In the genomic region with DNA sequence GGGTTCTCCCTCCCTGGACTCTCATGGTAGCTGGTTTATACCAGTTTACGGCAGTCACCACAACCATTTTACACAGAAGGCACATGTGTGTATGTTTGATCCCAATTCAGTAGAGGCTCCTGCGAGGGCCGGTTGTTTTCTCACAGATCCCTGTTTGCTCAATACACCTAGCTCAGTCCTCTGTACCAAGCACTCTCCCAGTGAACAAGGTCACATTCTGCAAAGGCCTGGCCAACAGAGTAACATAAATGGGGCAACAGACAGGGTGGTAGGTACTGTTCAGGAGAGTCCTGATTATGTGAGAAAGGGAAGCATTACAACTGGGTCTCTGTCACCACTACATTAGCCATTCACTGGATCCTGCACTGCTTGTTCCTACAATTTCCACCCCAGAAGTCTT, we compare ENCODE assay signal across 21 cellular contexts.
DNase-seq lines count a peak whose midpoint lies in the region; ATAC-seq and TF ChIP-seq lines count a peak whose summit lies in the region.
"Had no signal": no experiment of that assay in that cellular context is flagged by ENCODE, and none has a peak within 500 bp of the region (broad histone marks: within the 10 kb centered on the region; RNA-seq: fewer than 3 reads in every experiment).

No MANE protein-coding gene starts in this region.

- H3K79me1 ChIP-seq in mesenchymal stem cell (replicated peaks; ENCODE audit: low read length, poor library complexity, severe bottlenecking) = peaks cover 2% of the 10 kb centered on the region

- peaks cover 40% of the 10 kb centered on the region for H3K36me3 Mint-ChIP-seq in activated naive CD8-positive, alpha-beta T cell treated with anti-CD3 and anti-CD28 coated beads, Interleukin-2, amount 10 ng/mL, durations not matched to agents 7 days and 5 days
- H3K36me3 Mint-ChIP-seq in activated naive CD8-positive, alpha-beta T cell treated with anti-CD3 and anti-CD28 coated beads for 36 hours = peaks cover 59% of the 10 kb centered on the region
- peaks cover 44% of the 10 kb centered on the region for H3K36me3 Mint-ChIP-seq in central memory CD8-positive, alpha-beta T cell (ENCODE audit: insufficient read depth)
- peaks cover 66% of the 10 kb centered on the region for H3K36me3 Mint-ChIP-seq in T-helper 2 cell treated with Interferon-gamma antibody and Interleukin-4, amounts not matched to agents 5 μg/mL and 100 μg/mL, for 36 hours (ENCODE audit: low read depth)

- no peak overlapping the region for H2BK5ac ChIP-seq in mesenchymal stem cell (ENCODE audit: low read depth, low read length, poor library complexity, severe bottlenecking)

- H3K27ac ChIP-seq in mesenchymal stem cell (ENCODE audit: low read length, poor library complexity, severe bottlenecking) (no peak overlapping the region), upper lobe of left lung (peak overlapping the region in 3 of 4 donors; percentile 32 to 40 (median 34))
- H3K27ac ChIP-seq: colonic mucosa, Peyer's patch, SJCRH30, VCaP had no signal

- peaks cover 3% of the 10 kb centered on the region for H3K4me1 Mint-ChIP-seq in activated naive CD8-positive, alpha-beta T cell treated with anti-CD3 and anti-CD28 coated beads, Interleukin-2, amount 10 ng/mL, durations not matched to agents 7 days and 5 days
- peaks cover 3% of the 10 kb centered on the region for H3K4me1 Mint-ChIP-seq in activated naive CD8-positive, alpha-beta T cell treated with anti-CD3 and anti-CD28 coated beads for 36 hours
- H3K4me1 Mint-ChIP-seq in central memory CD8-positive, alpha-beta T cell = no peaks in the 10 kb centered on the region
- peaks cover 4% of the 10 kb centered on the region for H3K4me1 Mint-ChIP-seq in stimulated activated naive CD8-positive, alpha-beta T cell treated with anti-CD3 and anti-CD28 coated beads, Interleukin-15, amount 100 ng/mL, for 72 hours
- H3K4me1 Mint-ChIP-seq in T-helper 2 cell treated with Interferon-gamma antibody and Interleukin-4, amounts not matched to agents 5 μg/mL and 100 μg/mL, for 36 hours (ENCODE audit: low read depth) = peaks cover 7% of the 10 kb centered on the region

- H3K9ac ChIP-seq in mesenchymal stem cell (ENCODE audit: low read length) = peak overlapping the region; percentile 23

- no peak for TF ChIP-seq POLR2A in upper lobe of left lung (IDR thresholded peaks at IDR 0.05)

- no peak for ATAC-seq in activated naive CD8-positive, alpha-beta T cell treated with anti-CD3 and anti-CD28 coated beads, Interleukin-2, amount 10 ng/mL, durations not matched to agents 7 days and 5 days (ENCODE audit: low read depth)
- no peak for ATAC-seq in central memory CD8-positive, alpha-beta T cell (replicated peaks; ENCODE audit: extremely low read depth, poor library complexity, severe bottlenecking)
- no peak for ATAC-seq in upper lobe of left lung (ENCODE audit: low FRiP score in 2 of 2)
- ATAC-seq in stimulated activated naive CD8-positive, alpha-beta T cell treated with anti-CD3 and anti-CD28 coated beads, Interleukin-15, amount 100 ng/mL, for 72 hours = no peak
- ATAC-seq: GM12878 had no signal

- no peaks in the 10 kb centered on the region for H3K9me3 ChIP-seq in mesenchymal stem cell (ENCODE audit: control insufficient read depth, low read length)
- H3K9me3 ChIP-seq in upper lobe of left lung = no peaks in the 10 kb centered on the region
- H3K9me3 ChIP-seq: colonic mucosa, Peyer's patch, SJCRH30 had no signal

- H2BK15ac ChIP-seq in mesenchymal stem cell (ENCODE audit: low read depth, poor library complexity, severe bottlenecking) = no peak overlapping the region

- TF ChIP-seq CTCF in upper lobe of left lung (IDR thresholded peaks at IDR 0.05) = no peak

- no peak overlapping the region for H2AK5ac ChIP-seq in mesenchymal stem cell (ENCODE audit: low read length, severe bottlenecking)

- no peaks in the 10 kb centered on the region for H3K27me3 Mint-ChIP-seq in activated naive CD8-positive, alpha-beta T cell treated with anti-CD3 and anti-CD28 coated beads, Interleukin-2, amount 10 ng/mL, durations not matched to agents 7 days and 5 days
- H3K27me3 Mint-ChIP-seq in activated naive CD8-positive, alpha-beta T cell treated with anti-CD3 and anti-CD28 coated beads for 36 hours = no peaks in the 10 kb centered on the region
- no peaks in the 10 kb centered on the region for H3K27me3 Mint-ChIP-seq in central memory CD8-positive, alpha-beta T cell
- H3K27me3 Mint-ChIP-seq in stimulated activated naive CD8-positive, alpha-beta T cell treated with anti-CD3 and anti-CD28 coated beads, Interleukin-15, amount 100 ng/mL, for 72 hours = no peaks in the 10 kb centered on the region
- H3K27me3 Mint-ChIP-seq in T-helper 2 cell treated with Interferon-gamma antibody and Interleukin-4, amounts not matched to agents 5 μg/mL and 100 μg/mL, for 36 hours (ENCODE audit: low read depth) = no peaks in the 10 kb centered on the region
- H3K27me3 Mint-ChIP-seq: activated CD4-positive, alpha-beta memory T cell treated with anti-CD3 and anti-CD28 coated beads, Interleukin-2, amount 10 ng/mL, durations not matched to agents 7 days and 5 days; CD4-positive, alpha-beta T cell had no signal

- POLR2A ChIA-PET in activated naive CD8-positive, alpha-beta T cell treated with anti-CD3 and anti-CD28 coated beads, Interleukin-2, amount 10 ng/mL, durations not matched to agents 7 days and 5 days (lab: Charles Lee) = no interaction called here

- H3K4me2 ChIP-seq in mesenchymal stem cell (ENCODE audit: low read length, poor library complexity, severe bottlenecking) = no peak overlapping the region

- H3K4me3 Mint-ChIP-seq in activated naive CD8-positive, alpha-beta T cell treated with anti-CD3 and anti-CD28 coated beads, Interleukin-2, amount 10 ng/mL, durations not matched to agents 7 days and 5 days = no peak overlapping the region
- H3K4me3 Mint-ChIP-seq in activated naive CD8-positive, alpha-beta T cell treated with anti-CD3 and anti-CD28 coated beads for 36 hours = no peak overlapping the region
- no peak overlapping the region for H3K4me3 Mint-ChIP-seq in central memory CD8-positive, alpha-beta T cell
- H3K4me3 Mint-ChIP-seq in stimulated activated naive CD8-positive, alpha-beta T cell treated with anti-CD3 and anti-CD28 coated beads, Interleukin-15, amount 100 ng/mL, for 72 hours = no peak overlapping the region
- no peak overlapping the region for H3K4me3 Mint-ChIP-seq in T-helper 2 cell treated with Interferon-gamma antibody and Interleukin-4, amounts not matched to agents 5 μg/mL and 100 μg/mL, for 36 hours
- H3K4me3 Mint-ChIP-seq: activated CD4-positive, alpha-beta memory T cell treated with anti-CD3 and anti-CD28 coated beads, Interleukin-2, amount 10 ng/mL, durations not matched to agents 7 days and 5 days; CD4-positive, alpha-beta T cell; T-helper 1 cell treated with Interleukin-12 subunit alpha and Interleukin-12 subunit beta and Interleukin-4 antibody, amounts not matched to agents 30 μg/mL and 1 μg/mL, for 36 hours had no signal

- H3K9me3 Mint-ChIP-seq in activated naive CD8-positive, alpha-beta T cell treated with anti-CD3 and anti-CD28 coated beads, Interleukin-2, amount 10 ng/mL, durations not matched to agents 7 days and 5 days = no peaks in the 10 kb centered on the region
- H3K9me3 Mint-ChIP-seq in activated naive CD8-positive, alpha-beta T cell treated with anti-CD3 and anti-CD28 coated beads for 36 hours = no peaks in the 10 kb centered on the region
- H3K9me3 Mint-ChIP-seq in central memory CD8-positive, alpha-beta T cell = no peaks in the 10 kb centered on the region
- no peaks in the 10 kb centered on the region for H3K9me3 Mint-ChIP-seq in stimulated activated naive CD8-positive, alpha-beta T cell treated with anti-CD3 and anti-CD28 coated beads, Interleukin-15, amount 100 ng/mL, for 72 hours
- no peaks in the 10 kb centered on the region for H3K9me3 Mint-ChIP-seq in T-helper 2 cell treated with Interferon-gamma antibody and Interleukin-4, amounts not matched to agents 5 μg/mL and 100 μg/mL, for 36 hours
- H3K9me3 Mint-ChIP-seq: activated CD4-positive, alpha-beta memory T cell treated with anti-CD3 and anti-CD28 coated beads, Interleukin-2, amount 10 ng/mL, durations not matched to agents 7 days and 5 days; CD4-positive, alpha-beta T cell; T-helper 1 cell treated with Interleukin-12 subunit alpha and Interleukin-12 subunit beta and Interleukin-4 antibody, amounts not matched to agents 30 μg/mL and 1 μg/mL, for 36 hours had no signal

- H3K18ac ChIP-seq in mesenchymal stem cell (ENCODE audit: low read depth in 1 of 2, low read length in 2 of 2) = no peak overlapping the region

- WGBS in mesenchymal stem cell = 95% methylated on average over 3 of the region's 3 CpGs
- WGBS in upper lobe of left lung, 2 donors = 61 to 89% methylated on average over 3 of the region's 3 CpGs

- no peak for TF ChIP-seq EP300 in upper lobe of left lung (IDR thresholded peaks at IDR 0.05)

- H2BK12ac ChIP-seq in mesenchymal stem cell (ENCODE audit: low read length in 2 of 2) = no peak overlapping the region

- H2BK120ac ChIP-seq in mesenchymal stem cell (ENCODE audit: low read depth, low read length) = no peak overlapping the region

- H3K23ac ChIP-seq in mesenchymal stem cell (ENCODE audit: low read length in 2 of 2) = no peak overlapping the region

- peak overlapping the region; percentile 21 for H3K27ac Mint-ChIP-seq in activated naive CD8-positive, alpha-beta T cell treated with anti-CD3 and anti-CD28 coated beads, Interleukin-2, amount 10 ng/mL, durations not matched to agents 7 days and 5 days
- no peak overlapping the region for H3K27ac Mint-ChIP-seq in activated naive CD8-positive, alpha-beta T cell treated with anti-CD3 and anti-CD28 coated beads for 36 hours
- H3K27ac Mint-ChIP-seq in central memory CD8-positive, alpha-beta T cell (ENCODE audit: low read depth) = peak overlapping the region; percentile 42
- H3K27ac Mint-ChIP-seq in stimulated activated naive CD8-positive, alpha-beta T cell treated with anti-CD3 and anti-CD28 coated beads, Interleukin-15, amount 100 ng/mL, for 72 hours = no peak overlapping the region
- no peak overlapping the region for H3K27ac Mint-ChIP-seq in T-helper 2 cell treated with Interferon-gamma antibody and Interleukin-4, amounts not matched to agents 5 μg/mL and 100 μg/mL, for 36 hours
- H3K27ac Mint-ChIP-seq: activated CD4-positive, alpha-beta memory T cell treated with anti-CD3 and anti-CD28 coated beads, Interleukin-2, amount 10 ng/mL, durations not matched to agents 7 days and 5 days; CD4-positive, alpha-beta T cell had no signal

- no peak overlapping the region for H4K91ac ChIP-seq in mesenchymal stem cell (ENCODE audit: low read length)

- no peaks in the 10 kb centered on the region for H3K27me3 ChIP-seq in mesenchymal stem cell (ENCODE audit: control insufficient read depth in 1 of 2, insufficient read depth in 1 of 2, low read length in 2 of 2)
- no peaks in the 10 kb centered on the region for H3K27me3 ChIP-seq in upper lobe of left lung
- H3K27me3 ChIP-seq: colonic mucosa, Peyer's patch, SJCRH30 had no signal

- H4K8ac ChIP-seq in mesenchymal stem cell (ENCODE audit: low read length) = no peak overlapping the region

- H3K4me3 ChIP-seq in mesenchymal stem cell (ENCODE audit: insufficient read depth in 1 of 2, low read depth in 1 of 2, low read length in 2 of 2) (peak overlapping the region in 1 of 2 experiments; percentile 21), upper lobe of left lung (no peak overlapping the region)
- H3K4me3 ChIP-seq: colonic mucosa, GM12878, Peyer's patch, SJCRH30 had no signal

- no peak overlapping the region for H3K4ac ChIP-seq in mesenchymal stem cell (ENCODE audit: low read depth in 1 of 2, low read length in 2 of 2)

- H2AFZ ChIP-seq in mesenchymal stem cell (ENCODE audit: low read depth, low read length) = no peak overlapping the region

- H3K4me1 ChIP-seq in mesenchymal stem cell (ENCODE audit: control insufficient read depth, insufficient read depth, low read depth, low read length) = peaks cover 3% of the 10 kb centered on the region
- H3K4me1 ChIP-seq in upper lobe of left lung = peaks cover 0 to 14% (median 5%) of the 10 kb centered on the region in 4 donors
- H3K4me1 ChIP-seq: colonic mucosa, Peyer's patch, SJCRH30 had no signal

- peaks cover 25 to 58% of the 10 kb centered on the region in 2 experiments for H3K36me3 ChIP-seq in mesenchymal stem cell (ENCODE audit: control insufficient read depth in 1 of 2, insufficient read depth in 2 of 2, low read depth in 1 of 2, low read length in 2 of 2)
- peaks cover 17 to 80% (median 41%) of the 10 kb centered on the region in 4 donors for H3K36me3 ChIP-seq in upper lobe of left lung
- H3K36me3 ChIP-seq: colonic mucosa had no signal

- no peak overlapping the region for H3K14ac ChIP-seq in mesenchymal stem cell (ENCODE audit: low read length in 2 of 2)

- no peak for DNase-seq in activated naive CD8-positive, alpha-beta T cell treated with anti-CD3 and anti-CD28 coated beads, Interleukin-2, amount 10 ng/mL, durations not matched to agents 7 days and 5 days
- DNase-seq in activated naive CD8-positive, alpha-beta T cell treated with anti-CD3 and anti-CD28 coated beads for 36 hours = no peak
- DNase-seq in central memory CD8-positive, alpha-beta T cell (ENCODE audit: low spot score in 2 of 2) = no peak
- DNase-seq in mesenchymal stem cell = no peak
- DNase-seq in upper lobe of left lung = no peak
- no peak for DNase-seq in stimulated activated naive CD8-positive, alpha-beta T cell treated with anti-CD3 and anti-CD28 coated beads, Interleukin-15, amount 100 ng/mL, for 72 hours
- no peak for DNase-seq in T-helper 2 cell treated with Interferon-gamma antibody and Interleukin-4, amounts not matched to agents 5 μg/mL and 100 μg/mL, for 36 hours (ENCODE audit: low spot score)
- DNase-seq in hypothalamus (lab: John Stamatoyannopoulos, UW) = no peak
- DNase-seq: activated CD4-positive, alpha-beta memory T cell treated with anti-CD3 and anti-CD28 coated beads, Interleukin-2, amount 10 ng/mL, durations not matched to agents 7 days and 5 days; activated naive CD4-positive, alpha-beta T cell; CD4-positive, alpha-beta T cell; colonic mucosa; DMS153; NCI-H1105; NCI-H2081 treated with DMSO at 0.1 percent for 48 hours; NCI-H510A; Peyer's patch; SJCRH30 had no signal

Comparison
In these comparisons a context has a peak if more than half of its experiments do, and no peak if none do; other contexts are left out.
1. H3K27ac Mint-ChIP-seq: peak in activated naive CD8-positive, alpha-beta T cell treated with anti-CD3 and anti-CD28 coated beads, Interleukin-2, amount 10 ng/mL, durations not matched to agents 7 days and 5 days (single experiment) and central memory CD8-positive, alpha-beta T cell (single experiment); none in activated naive CD8-positive, alpha-beta T cell treated with anti-CD3 and anti-CD28 coated beads for 36 hours (single experiment), stimulated activated naive CD8-positive, alpha-beta T cell treated with anti-CD3 and anti-CD28 coated beads, Interleukin-15, amount 100 ng/mL, for 72 hours (0 of 2) and T-helper 2 cell treated with Interferon-gamma antibody and Interleukin-4, amounts not matched to agents 5 μg/mL and 100 μg/mL, for 36 hours (single experiment).